23 cellular contexts compared by ENCODE assay signal in the genomic region with DNA sequence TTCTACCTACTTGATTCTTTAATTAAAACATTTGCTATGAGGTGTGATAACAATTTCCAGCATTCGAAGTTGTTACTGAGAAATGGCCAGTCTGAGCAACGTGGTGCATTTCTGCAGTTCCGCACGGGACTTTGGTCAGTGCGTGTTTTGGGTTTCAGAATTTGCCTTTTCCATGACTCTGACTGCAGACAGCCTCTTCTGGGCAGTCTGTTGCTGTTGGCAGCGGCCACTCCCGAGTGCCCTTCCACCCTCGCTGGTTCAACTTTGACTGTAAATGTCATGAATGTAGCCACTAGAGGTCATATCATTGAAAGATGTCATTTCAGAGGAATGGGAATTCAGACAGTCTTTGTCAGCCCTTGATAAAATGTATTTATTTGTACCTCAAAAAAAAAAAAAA.
"Had no signal": no experiment of that assay in that cellular context is flagged by ENCODE, and none has a peak within 500 bp of the region (broad histone marks: within the 10 kb centered on the region; RNA-seq: fewer than 3 reads in every experiment).

No MANE protein-coding gene starts in this region.

- H3K4me3 ChIP-seq: coronary artery, gastroesophageal sphincter, pancreas, psoas muscle, spleen, testis, transverse colon had no signal

- H3K9me3 Mint-ChIP-seq: activated CD4-positive, alpha-beta memory T cell treated with anti-CD3 and anti-CD28 coated beads for 36 hours; activated CD4-positive, alpha-beta T cell treated with anti-CD3 and anti-CD28 coated beads, Interleukin-2, amount 10 ng/mL, durations not matched to agents 24 days and 14 days; activated naive CD8-positive, alpha-beta T cell treated with anti-CD3 and anti-CD28 coated beads, Interleukin-2, amount 50 U/mL, for 24 hours; activated T-helper 17 cell treated with anti-CD3 and anti-CD28 coated beads, Interleukin-2, amount 50 U/mL, for 72 hours; effector memory CD8-positive, alpha-beta T cell; immature natural killer cell; nephron progenitor cell had no signal

- H3K27ac Mint-ChIP-seq: activated CD4-positive, alpha-beta memory T cell treated with anti-CD3 and anti-CD28 coated beads for 36 hours; activated CD4-positive, alpha-beta T cell treated with anti-CD3 and anti-CD28 coated beads, Interleukin-2, amount 10 ng/mL, durations not matched to agents 24 days and 14 days; activated naive CD8-positive, alpha-beta T cell treated with anti-CD3 and anti-CD28 coated beads, Interleukin-2, amount 50 U/mL, for 24 hours; nephron progenitor cell had no signal

- H3K27me3 ChIP-seq: gastroesophageal sphincter, pancreas, spleen, testis, transverse colon had no signal

- H3K4me1 Mint-ChIP-seq: nephron progenitor cell had no signal

- DNase-seq: activated CD4-positive, alpha-beta memory T cell treated with anti-CD3 and anti-CD28 coated beads for 36 hours; activated CD4-positive, alpha-beta T cell treated with anti-CD3 and anti-CD28 coated beads, Interleukin-2, amount 10 ng/mL, durations not matched to agents 24 days and 14 days; activated CD4-positive, CD25-positive, alpha-beta regulatory T cell treated with anti-CD3 and anti-CD28 coated beads, Interleukin-2, amount 50 U/mL, for 72 hours; activated CD8-positive, alpha-beta memory T cell treated with anti-CD3 and anti-CD28 coated beads, Interleukin-2, amount 50 U/mL, for 4 hours; activated gamma-delta T cell treated with Interleukin-2 at 50 U/mL for 16 hours; activated naive CD4-positive, alpha-beta T cell treated with anti-CD3 and anti-CD28 coated beads, Interleukin-2, amount 50 U/mL, for 16 hours; activated naive CD8-positive, alpha-beta T cell treated with anti-CD3 and anti-CD28 coated beads, Interleukin-2, amount 50 U/mL, for 24 hours; activated T-cell treated with anti-CD3 and anti-CD28 coated beads, Interleukin-2, amount 50 U/mL, for 1 hour; amygdala; effector memory CD8-positive, alpha-beta T cell; hippocampal formation; immature natural killer cell; nephron progenitor cell; pancreas; psoas muscle; spleen; stimulated activated naive CD8-positive, alpha-beta T cell treated with anti-CD3 and anti-CD28 coated beads, Interleukin-15, Interleukin-2, amounts not matched to agents 100 U/mL and 50 U/mL, for 24 hours; T-helper 1 cell; testis; transverse colon had no signal

- ATAC-seq: activated naive CD8-positive, alpha-beta T cell treated with anti-CD3 and anti-CD28 coated beads, Interleukin-2, amount 50 U/mL, for 24 hours; activated T-helper 17 cell treated with anti-CD3 and anti-CD28 coated beads, Interleukin-2, amount 50 U/mL, for 72 hours; effector memory CD8-positive, alpha-beta T cell; gastroesophageal sphincter; pancreas; psoas muscle; stimulated activated naive CD8-positive, alpha-beta T cell treated with anti-CD3 and anti-CD28 coated beads, Interleukin-15, Interleukin-2, amounts not matched to agents 100 U/mL and 50 U/mL, for 24 hours had no signal

- H3K27ac ChIP-seq: gastroesophageal sphincter, pancreas, psoas muscle, testis, transverse colon had no signal

- H3K9me3 ChIP-seq: gastroesophageal sphincter, pancreas, psoas muscle, spleen, testis, transverse colon had no signal

- H3K4me1 ChIP-seq: gastroesophageal sphincter, psoas muscle had no signal

- H3K4me3 Mint-ChIP-seq: activated CD4-positive, alpha-beta memory T cell treated with anti-CD3 and anti-CD28 coated beads for 36 hours; activated CD4-positive, alpha-beta T cell treated with anti-CD3 and anti-CD28 coated beads, Interleukin-2, amount 10 ng/mL, durations not matched to agents 24 days and 14 days; activated naive CD8-positive, alpha-beta T cell treated with anti-CD3 and anti-CD28 coated beads, Interleukin-2, amount 50 U/mL, for 24 hours; activated T-helper 17 cell treated with anti-CD3 and anti-CD28 coated beads, Interleukin-2, amount 50 U/mL, for 72 hours; effector memory CD8-positive, alpha-beta T cell; immature natural killer cell; nephron progenitor cell had no signal

- H3K27me3 Mint-ChIP-seq: activated CD4-positive, alpha-beta memory T cell treated with anti-CD3 and anti-CD28 coated beads for 36 hours; activated CD4-positive, alpha-beta T cell treated with anti-CD3 and anti-CD28 coated beads, Interleukin-2, amount 10 ng/mL, durations not matched to agents 24 days and 14 days; activated naive CD8-positive, alpha-beta T cell treated with anti-CD3 and anti-CD28 coated beads, Interleukin-2, amount 50 U/mL, for 24 hours; activated T-helper 17 cell treated with anti-CD3 and anti-CD28 coated beads, Interleukin-2, amount 50 U/mL, for 72 hours; effector memory CD8-positive, alpha-beta T cell had no signal
